33 cellular contexts compared by ENCODE assay signal in genomic region chr1:88847618-88848017, GRCh38. TPM values are rescaled to one million over a fixed set of nuclear protein-coding genes. Genes with fewer than 3 reads are reported as not detected.
DNase-seq lines count a peak whose midpoint lies in the region; ATAC-seq, FAIRE-seq and TF ChIP-seq lines count a peak whose summit lies in the region.
"Had no signal": no experiment of that assay in that cellular context is flagged by ENCODE, and none has a peak within 500 bp of the region (broad histone marks: within the 10 kb centered on the region; RNA-seq: fewer than 3 reads in every experiment).

No MANE protein-coding gene starts in this region.

- no peaks in the 10 kb centered on the region for H3K36me3 Mint-ChIP-seq in T-helper 17 cell (ENCODE audit: low read depth)
- H3K36me3 Mint-ChIP-seq: activated naive CD4-positive, alpha-beta T cell treated with anti-CD3 and anti-CD28 coated beads, Interleukin-2, amount 50 U/mL, for 72 hours; natural killer cell treated with Interleukin-12 subunit alpha and Interleukin-12 subunit beta and Interleukin-15 and Interleukin-18, amount 100 ng/mL, for 72 hours had no signal

- H3K27me3 Mint-ChIP-seq in T-helper 17 cell = no peaks in the 10 kb centered on the region
- H3K27me3 Mint-ChIP-seq: activated CD4-positive, alpha-beta memory T cell treated with anti-CD3 and anti-CD28 coated beads for 36 hours; effector memory CD8-positive, alpha-beta T cell; natural killer cell treated with Interleukin-12 subunit alpha and Interleukin-12 subunit beta and Interleukin-15 and Interleukin-18, amount 100 ng/mL, for 72 hours had no signal

- BruUV-seq in HepG2 (replicated peaks; lab: Mats Ljungman, UMichigan) (no TSS peak), mammary epithelial cell (replicated peaks; lab: Mats Ljungman, UMichigan) (no TSS peak)

- H3K4me1 ChIP-seq in HepG2 (ENCODE audit: insufficient read depth, low read length) = no peaks in the 10 kb centered on the region
- no peaks in the 10 kb centered on the region for H3K4me1 ChIP-seq in right lobe of liver
- H3K4me1 ChIP-seq in iPS DF 6.9 (ENCODE audit: control insufficient read depth, insufficient read depth, low read length) = no peaks in the 10 kb centered on the region
- no peaks in the 10 kb centered on the region for H3K4me1 ChIP-seq in mammary epithelial cell (ENCODE audit: insufficient read depth, low read length)
- no peaks in the 10 kb centered on the region for H3K4me1 ChIP-seq in upper lobe of left lung
- H3K4me1 ChIP-seq: BLaER1, colonic mucosa, heart right ventricle had no signal

- H3K4me2 ChIP-seq in HepG2 (ENCODE audit: low read depth, low read length) (no peak overlapping the region), mammary epithelial cell (ENCODE audit: insufficient read depth, low read depth, low read length) (no peak overlapping the region)
- H3K4me2 ChIP-seq: BLaER1 had no signal

- H3K79me2 ChIP-seq in HepG2 (ENCODE audit: insufficient read depth, low read length) (no peaks in the 10 kb centered on the region), mammary epithelial cell (ENCODE audit: insufficient read depth, low read length) (no peaks in the 10 kb centered on the region)

- CTCF ChIA-PET in HepG2 (lab: Yijun Ruan, JAX; ENCODE audit: low intra/inter-chr PET ratio, low total read pairs) = no interaction called here
- CTCF ChIA-PET in mammary epithelial cell (lab: Charles Lee; ENCODE audit: low non-redundant PET) = no interaction called here

- in situ Hi-C loops in HepG2 (cut with HindIII; ENCODE audit: extremely low pct_ligation_motif_present, low pct_unique_long_range_greater_than_20kb) (no loop called here), mammary epithelial cell (cut with MboI; ENCODE audit: low sequenced_read_pairs in 2 of 2) (no loop called here)

- no peak for TF ChIP-seq EP300 in HepG2 (IDR thresholded peaks at IDR 0.05; ENCODE audit: low read depth in 2 of 2, low read length in 2 of 2)
- TF ChIP-seq EP300 in HepG2 (CRISPR knock-in tag; IDR thresholded peaks at IDR 0.05; ENCODE audit: borderline replicate concordance) = no peak
- TF ChIP-seq EP300 in upper lobe of left lung (IDR thresholded peaks at IDR 0.05) = no peak

- TF ChIP-seq CTCF in HepG2 (CRISPR knock-in tag; IDR thresholded peaks at IDR 0.05) (no peak), right lobe of liver (IDR thresholded peaks at IDR 0.05) (no peak), mammary epithelial cell (conservative IDR thresholded peaks at IDR 0.05 in 1 of 2, IDR thresholded peaks at IDR 0.05 in 1 of 2; ENCODE audit: extremely low read depth in 1 of 2, insufficient read depth in 1 of 2, low read depth in 1 of 2, low read length in 2 of 2) (no peak), upper lobe of left lung (IDR thresholded peaks at IDR 0.05) (no peak)

- H4K20me1 ChIP-seq in HepG2 (ENCODE audit: insufficient read depth, low read length) = no peaks in the 10 kb centered on the region
- no peaks in the 10 kb centered on the region for H4K20me1 ChIP-seq in mammary epithelial cell (ENCODE audit: insufficient read depth, low read length)

- H3K4me3 ChIP-seq in HepG2 (replicated peaks in 1 of 3; ENCODE audit: insufficient read depth in 1 of 3, low read depth in 2 of 3, low read length in 3 of 3) (no peak overlapping the region), right lobe of liver (no peak overlapping the region), iPS DF 6.9 (ENCODE audit: low read length) (no peak overlapping the region), mammary epithelial cell (replicated peaks in 1 of 3; ENCODE audit: insufficient read depth in 1 of 3, low read depth in 2 of 3, low read length in 3 of 3) (no peak overlapping the region), upper lobe of left lung (no peak overlapping the region)
- H3K4me3 ChIP-seq: BLaER1, colonic mucosa, heart right ventricle, ovary had no signal

- no peak overlapping the region for H3K27ac ChIP-seq in HepG2 (ENCODE audit: extremely low read length, insufficient read depth, low read length)
- H3K27ac ChIP-seq in right lobe of liver = no peak overlapping the region
- no peak overlapping the region for H3K27ac ChIP-seq in iPS DF 6.9 (ENCODE audit: low read length)
- H3K27ac ChIP-seq in mammary epithelial cell (ENCODE audit: insufficient read depth, low read depth, low read length) = no peak overlapping the region
- H3K27ac ChIP-seq in upper lobe of left lung = no peak overlapping the region
- H3K27ac ChIP-seq: BLaER1, colonic mucosa, heart right ventricle, HL-60, ovary had no signal

- 9% methylated on average over 1 of the region's 1 CpG for WGBS in HepG2 (ENCODE audit: low lambda C conversion rate)
- WGBS in right lobe of liver (ENCODE audit: insufficient coverage, low coverage, low lambda C conversion rate, missing lambda C conversion rate) = 0% methylated on average over 1 of the region's 1 CpG
- no CpG with 5 or more reads among the region's 1 CpG for WGBS in iPS DF 6.9 (ENCODE audit: insufficient coverage, insufficient read length)
- WGBS in mammary epithelial cell (ENCODE audit: low coverage, missing lambda C conversion rate) = 11% methylated on average over 1 of the region's 1 CpG
- WGBS in upper lobe of left lung, 2 donors = 20 to 50% methylated on average over 1 of the region's 1 CpG

- POLR2A ChIA-PET in HepG2 (lab: Yijun Ruan, JAX) = no interaction called here

- ATAC-seq in HepG2 (peak; percentile 31; the same call in 2 of the 3 replicates), right lobe of liver (no peak), T-helper 17 cell (no peak), upper lobe of left lung (ENCODE audit: low FRiP score in 2 of 2) (no peak)
- ATAC-seq: activated CD4-positive, CD25-positive, alpha-beta regulatory T cell treated with anti-CD3 and anti-CD28 coated beads, Interleukin-2, amount 50 U/mL, for 24 hours; activated naive CD4-positive, alpha-beta T cell treated with anti-CD3 and anti-CD28 coated beads, Interleukin-2, amount 50 U/mL, for 72 hours; effector memory CD8-positive, alpha-beta T cell; heart right ventricle; natural killer cell treated with Interleukin-12 subunit alpha and Interleukin-12 subunit beta and Interleukin-15 and Interleukin-18, amount 100 ng/mL, for 72 hours; right cardiac atrium; stimulated activated effector memory CD8-positive, alpha-beta T cell treated with anti-CD3 and anti-CD28 coated beads, Interleukin-12 subunit alpha, Interleukin-12 subunit beta, amount 100 ng/mL, for 72 hours had no signal

- no peaks in the 10 kb centered on the region for H3K9me3 ChIP-seq in HepG2 (ENCODE audit: low read length)
- no peaks in the 10 kb centered on the region for H3K9me3 ChIP-seq in right lobe of liver
- H3K9me3 ChIP-seq in T-helper 17 cell (ENCODE audit: control insufficient read depth, low read length, poor library complexity, severe bottlenecking) = no peaks in the 10 kb centered on the region
- no peaks in the 10 kb centered on the region for H3K9me3 ChIP-seq in iPS DF 6.9 (ENCODE audit: control insufficient read depth, insufficient read depth, low read length)
- no peaks in the 10 kb centered on the region for H3K9me3 ChIP-seq in mammary epithelial cell (replicated peaks; ENCODE audit: insufficient read depth, low read length)
- H3K9me3 ChIP-seq in upper lobe of left lung = no peaks in the 10 kb centered on the region
- H3K9me3 ChIP-seq: BLaER1, colonic mucosa, heart right ventricle, ovary had no signal

- intact Hi-C loops in HepG2 (cut with micrococcal nuclease; ENCODE audit: unreplicated experiment) (no loop called here), right lobe of liver (cut with DNase I) (no loop called here), mammary epithelial cell (cut with micrococcal nuclease) (no loop called here)

- no peak for TF ChIP-seq RAD21 in HepG2 (CRISPR knock-in tag; IDR thresholded peaks at IDR 0.05)

- TF ChIP-seq POLR2A in HepG2 (IDR thresholded peaks at IDR 0.05; ENCODE audit: insufficient read depth in 1 of 2, low read depth in 2 of 2, low read length in 2 of 2) (no peak), right lobe of liver (IDR thresholded peaks at IDR 0.05) (no peak), upper lobe of left lung (IDR thresholded peaks at IDR 0.05) (no peak)

- peak overlapping the region; percentile 39 for H3K27ac Mint-ChIP-seq in T-helper 17 cell
- H3K27ac Mint-ChIP-seq: activated CD4-positive, alpha-beta memory T cell treated with anti-CD3 and anti-CD28 coated beads for 36 hours; activated T-helper 2 cell treated with anti-CD3 and anti-CD28 coated beads, Interferon-gamma antibody, Interleukin-2, Interleukin-4, amounts not matched to agents 10 μg/mL and 5 μg/mL and 100 μg/mL, durations not matched to agents 14 hours and 24 hours and 36 hours; natural killer cell treated with Interleukin-12 subunit alpha and Interleukin-12 subunit beta and Interleukin-15 and Interleukin-18, amount 100 ng/mL, for 72 hours; stimulated activated effector memory CD8-positive, alpha-beta T cell treated with anti-CD3 and anti-CD28 coated beads, Interleukin-12 subunit alpha, Interleukin-12 subunit beta, amount 100 ng/mL, for 72 hours had no signal

- H3K9ac ChIP-seq in HepG2 (ENCODE audit: insufficient read depth, low read depth, low read length) = no peak overlapping the region
- no peak overlapping the region for H3K9ac ChIP-seq in mammary epithelial cell (ENCODE audit: insufficient read depth, low read length)
- H3K9ac ChIP-seq: BLaER1 had no signal

- FAIRE-seq in HepG2 (lab: Jason Lieb, UNC) = no peak
- FAIRE-seq: bronchial epithelial cell had no signal

- H3K27me3 ChIP-seq in HepG2 (ENCODE audit: control insufficient read depth in 1 of 2, insufficient read depth in 2 of 2, low read length in 2 of 2) (no peaks in the 10 kb centered on the region), right lobe of liver (no peaks in the 10 kb centered on the region), iPS DF 6.9 (ENCODE audit: control insufficient read depth, insufficient read depth, low read length) (no peaks in the 10 kb centered on the region), mammary epithelial cell (ENCODE audit: insufficient read depth, low read length) (no peaks in the 10 kb centered on the region), upper lobe of left lung (no peaks in the 10 kb centered on the region)
- H3K27me3 ChIP-seq: BLaER1, colonic mucosa, heart right ventricle, ovary had no signal

- H3K36me3 ChIP-seq in HepG2 (replicated peaks in 1 of 2; ENCODE audit: control insufficient read depth in 1 of 2, insufficient read depth in 2 of 2, low read length in 2 of 2) = peaks cover 2 to 8% of the 10 kb centered on the region in 2 experiments; a peak in 3 of 5 replicates
- peaks cover 0 to 17% (median 6%) of the 10 kb centered on the region in 4 donors for H3K36me3 ChIP-seq in right lobe of liver
- no peaks in the 10 kb centered on the region for H3K36me3 ChIP-seq in iPS DF 6.9 (ENCODE audit: control insufficient read depth, insufficient read depth, low read length)
- H3K36me3 ChIP-seq in mammary epithelial cell (ENCODE audit: insufficient read depth, low read length) = peaks cover 1% of the 10 kb centered on the region
- peaks cover 2 to 15% (median 8%) of the 10 kb centered on the region in 4 donors for H3K36me3 ChIP-seq in upper lobe of left lung
- H3K36me3 ChIP-seq: ovary had no signal

- dilution Hi-C loops in mammary epithelial cell (cut with HindIII; ENCODE audit: low sequenced_read_pairs) = no loop called here

- no peak overlapping the region for H3K4me3 Mint-ChIP-seq in T-helper 17 cell
- H3K4me3 Mint-ChIP-seq: activated CD4-positive, alpha-beta memory T cell treated with anti-CD3 and anti-CD28 coated beads for 36 hours; effector memory CD8-positive, alpha-beta T cell; natural killer cell treated with Interleukin-12 subunit alpha and Interleukin-12 subunit beta and Interleukin-15 and Interleukin-18, amount 100 ng/mL, for 72 hours; stimulated activated effector memory CD8-positive, alpha-beta T cell treated with anti-CD3 and anti-CD28 coated beads, Interleukin-12 subunit alpha, Interleukin-12 subunit beta, amount 100 ng/mL, for 72 hours had no signal

- DNase-seq in HepG2 (ENCODE audit: low spot score) = no peak
- DNase-seq in right lobe of liver = no peak
- DNase-seq in T-helper 17 cell = no peak
- peak; percentile 2 for DNase-seq in iPS DF 6.9 (ENCODE audit: low read depth, low spot score)
- no peak for DNase-seq in mammary epithelial cell
- DNase-seq in upper lobe of left lung = no peak
- DNase-seq in kidney tubule cell (ENCODE audit: low spot score) = no peak
- no peak for DNase-seq in SIG-M5 treated with dmso at 0.1 percent for 504 hours (lab: John Stamatoyannopoulos, UW; ENCODE audit: unreplicated experiment)
- DNase-seq: activated CD4-positive, alpha-beta memory T cell treated with anti-CD3 and anti-CD28 coated beads for 36 hours; activated CD8-positive, alpha-beta memory T cell treated with anti-CD3 and anti-CD28 coated beads, Interleukin-2, amount 50 U/mL, for 4 hours; colonic mucosa; DMS79; effector memory CD8-positive, alpha-beta T cell; erythroblast; foreskin fibroblast; heart right ventricle; midbrain; NCI-H1436 treated with DMSO at 0.1 percent for 48 hours; NCI-H524 treated with DMSO at 0.1 percent for 48 hours; ovary; right cardiac atrium; stimulated activated CD4-positive, alpha-beta T cell treated with anti-CD3 and anti-CD28 coated beads, Interleukin-12 subunit alpha, Interleukin-12 subunit beta, amount 100 ng/mL, for 4 hours; stimulated activated CD4-positive, alpha-beta T cell treated with anti-CD3 and anti-CD28 coated beads, Interleukin-4, amount 100 ng/mL, for 24 hours; T-helper 1 cell; trophoblast cell had no signal

- no peak overlapping the region for H2AFZ ChIP-seq in HepG2 (ENCODE audit: low read length)
- no peak overlapping the region for H2AFZ ChIP-seq in mammary epithelial cell (ENCODE audit: low read depth, low read length)

- no peaks in the 10 kb centered on the region for H3K4me1 Mint-ChIP-seq in T-helper 17 cell
- H3K4me1 Mint-ChIP-seq: stimulated activated effector memory CD8-positive, alpha-beta T cell treated with anti-CD3 and anti-CD28 coated beads, Interleukin-12 subunit alpha, Interleukin-12 subunit beta, amount 100 ng/mL, for 72 hours had no signal

RNA-seq across cellular contexts. Expression of gene GTF2B, which starts 43.7 kb away (rescaled TPM):
- 43.4 and 68.0 TPM in 2 replicates for total RNA-seq in HepG2 (2016; rRNA removed; fragmentation: Illumina TruSeq; extraction: Trizol)
- 10.0 and 11.6 TPM in 2 replicates for total RNA-seq in HepG2 (2016; cell fraction: cytosol; rRNA removed; fragmentation: Illumina TruSeq; extraction: Trizol; ENCODE audit: low read depth)
- total RNA-seq in HepG2 (2016; cell fraction: insoluble cytoplasmic fraction; rRNA removed; fragmentation: Illumina TruSeq; extraction: Trizol) = 43.5 and 71.8 TPM in 2 replicates
- 12.6 and 14.3 TPM in 2 replicates for total RNA-seq in HepG2 (2016; cell fraction: membrane; rRNA removed; fragmentation: Illumina TruSeq; extraction: Trizol)
- total RNA-seq in HepG2 (2016; cell fraction: nucleus; rRNA removed; fragmentation: Illumina TruSeq; extraction: Trizol) = 18.8 and 21.9 TPM in 2 replicates
- polyA plus RNA-seq in HepG2 (2011; rRNA removed) = 26.1 and 31.5 TPM in 2 replicates
- 14.8 and 26.0 TPM in 2 replicates for polyA plus RNA-seq in HepG2 (2011; cell fraction: cytosol; rRNA removed)
- 6.7 and 9.4 TPM in 2 replicates for polyA plus RNA-seq in HepG2 (2011; cell fraction: nucleus; rRNA removed)
- polyA plus RNA-seq in HepG2 (2012) = 26.4 and 28.5 TPM in 2 replicates
- polyA plus RNA-seq in HepG2 (2016; cell fraction: cytosol; fragmentation: Illumina TruSeq; extraction: Trizol; ENCODE audit: low read depth) = 4.0 and 4.3 TPM in 2 replicates
- 58.8 and 59.1 TPM in 2 replicates for polyA plus RNA-seq in HepG2 (2016; cell fraction: insoluble cytoplasmic fraction; fragmentation: Illumina TruSeq; extraction: Trizol; ENCODE audit: low read depth)
- polyA plus RNA-seq in HepG2 (2016; cell fraction: membrane; fragmentation: Illumina TruSeq; extraction: Trizol; ENCODE audit: low read depth) = 5.8 and 6.0 TPM in 2 replicates
- polyA plus RNA-seq in HepG2 (2016; cell fraction: nucleus; fragmentation: Illumina TruSeq; extraction: Trizol; ENCODE audit: insufficient read depth, low read depth) = 21.6 and 23.3 TPM in 2 replicates
- polyA minus RNA-seq in HepG2 (2011; rRNA and poly(A)+ RNA removed; ENCODE audit: low replicate concordance) = 13.1 and 19.1 TPM in 2 replicates
- polyA minus RNA-seq in HepG2 (2011; cell fraction: cytosol; rRNA and poly(A)+ RNA removed) = 15.4 and 26.0 TPM in 2 replicates
- 19.9 and 20.6 TPM in 2 replicates for polyA minus RNA-seq in HepG2 (2011; cell fraction: nucleus; rRNA and poly(A)+ RNA removed)
- total RNA-seq in right lobe of liver = 10 to 100 TPM in 5 of 6 experiments, 1 to 10 TPM in 1; 8.8 to 21.6 (median 15.9) TPM
- total RNA-seq in T-helper 17 cell = 10 to 100 TPM; 62.9 to 69.4 TPM
- total RNA-seq in mammary epithelial cell = 10 to 100 TPM; 19.5 to 27.8 TPM
- 26.6 TPM for polyA plus RNA-seq in mammary epithelial cell
- polyA minus RNA-seq in mammary epithelial cell = 15.9 TPM
- 10 to 100 TPM in 5 of 6 donors, 1 to 10 TPM in 1; 6.3 to 37.3 (median 24.4) TPM for total RNA-seq in upper lobe of left lung
